Comparison of ENCODE assay signal across 12 cellular contexts in the genomic region with DNA sequence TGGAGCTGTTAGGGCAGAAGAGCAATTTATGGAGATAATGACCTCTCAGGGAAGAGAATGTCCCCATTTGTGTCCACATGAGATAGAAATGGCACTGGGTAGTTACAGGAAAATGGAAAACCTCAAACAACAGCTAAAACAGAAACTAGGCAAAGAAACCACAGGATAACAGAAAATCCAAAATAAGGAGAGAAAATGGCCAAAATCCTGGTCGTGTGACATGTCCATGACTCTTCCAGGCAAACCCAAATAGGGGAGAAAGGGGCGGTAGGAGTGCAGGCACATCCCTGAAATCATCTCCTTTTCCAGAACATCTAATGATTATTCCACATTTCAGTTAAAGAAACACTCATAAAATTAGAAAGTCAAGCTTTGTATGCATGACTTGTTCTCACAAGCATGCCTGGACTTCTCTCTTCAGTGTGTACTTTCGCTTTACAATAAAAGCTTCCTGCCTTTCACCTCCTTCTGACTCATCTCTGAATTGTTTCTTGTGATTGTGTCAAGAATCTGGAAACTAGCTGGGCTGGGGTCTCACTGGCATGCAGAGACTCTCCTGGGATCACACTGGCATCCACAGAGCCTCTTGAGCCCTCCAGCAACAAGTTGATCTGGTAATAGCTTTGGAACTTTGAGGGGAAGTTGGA.
DNase-seq lines count a peak whose midpoint lies in the region; ATAC-seq and TF ChIP-seq lines count a peak whose summit lies in the region.
"Had no signal": no experiment of that assay in that cellular context is flagged by ENCODE, and none has a peak within 500 bp of the region (broad histone marks: within the 10 kb centered on the region; RNA-seq: fewer than 3 reads in every experiment).

No MANE protein-coding gene starts in this region.

- H3K36me3 Mint-ChIP-seq in osteocyte (ENCODE audit: unreplicated experiment): no peaks in the 10 kb centered on the region

- in situ Hi-C loops in KBM-7 (cut with MboI; ENCODE audit: low pct_unique_long_range_greater_than_20kb, low sequenced_read_pairs): no loop called here

- H3K4me1 ChIP-seq in heart right ventricle: no peaks in the 10 kb centered on the region

- H3K4me3 Mint-ChIP-seq in osteocyte (ENCODE audit: unreplicated experiment): no peak overlapping the region

- peaks cover 5% of the 10 kb centered on the region for H3K9me3 Mint-ChIP-seq in osteocyte (ENCODE audit: unreplicated experiment)

- DNase-seq in EL: peak; percentile 51
- peak; percentile 28 for DNase-seq in H4 (ENCODE audit: low spot score)
- DNase-seq in KBM-7: peak; percentile 11
- peak; percentile 17 for DNase-seq in fibroblast of peridontal ligament (ENCODE audit: extremely low read depth)
- DNase-seq in osteocyte (ENCODE audit: extremely low spot score, unreplicated experiment): no peak
- DNase-seq in activated effector memory CD4-positive, alpha-beta T cell treated with anti-CD3 and anti-CD28 coated beads, Interleukin-2, amount 50 U/mL, for 16 hours: no peak
- no peak for DNase-seq in heart right ventricle
- DNase-seq: activated effector memory CD4-positive, alpha-beta T cell treated with Interleukin-2 at 50 U/mL for 16 hours; BE2C; NCI-H526 treated with DMSO at 0.1 percent for 48 hours; stimulated activated CD4-positive, alpha-beta T cell treated with anti-CD3 and anti-CD28 coated beads, Interleukin-12 subunit alpha, Interleukin-12 subunit beta, amount 100 ng/mL, for 4 hours had no signal

- no peaks in the 10 kb centered on the region for H3K36me3 ChIP-seq in heart right ventricle
- H3K36me3 ChIP-seq: BE2C had no signal

- TF ChIP-seq CTCF in osteocyte (IDR thresholded peaks at IDR 0.05): no peak
- TF ChIP-seq CTCF in heart right ventricle (IDR thresholded peaks at IDR 0.05): no peak

- H3K27ac ChIP-seq in heart right ventricle: no peak overlapping the region

- H3K27ac Mint-ChIP-seq in osteocyte (ENCODE audit: unreplicated experiment): no peak overlapping the region

- H3K27me3 Mint-ChIP-seq in osteocyte (ENCODE audit: unreplicated experiment): no peaks in the 10 kb centered on the region

- ATAC-seq in GM19023 (IDR thresholded peaks at IDR 0.05; ENCODE audit: unreplicated experiment) (no peak), heart right ventricle (no peak)

- peaks cover 0 to 16% (median 0%) of the 10 kb centered on the region in 11 donors for H3K9me3 ChIP-seq in heart right ventricle
- H3K9me3 ChIP-seq: BE2C had no signal

- no peaks in the 10 kb centered on the region for H3K4me1 Mint-ChIP-seq in osteocyte (ENCODE audit: unreplicated experiment)

- H3K27me3 ChIP-seq in heart right ventricle: no peaks in the 10 kb centered on the region
- H3K27me3 ChIP-seq: BE2C had no signal

- 73% methylated on average over 3 of the region's 3 CpGs for WGBS in heart right ventricle, 2 donors

- no peak overlapping the region for H3K4me3 ChIP-seq in heart right ventricle

- intact Hi-C loops in heart right ventricle (cut with DNase I): no loop called here

Comparison
In these comparisons a context has a peak if more than half of its experiments do, and no peak if none do; other contexts are left out.
1. DNase-seq: peak in EL (single experiment), H4 (single experiment), KBM-7 (single experiment) and fibroblast of peridontal ligament (single experiment); none in osteocyte (single experiment), activated effector memory CD4-positive, alpha-beta T cell treated with anti-CD3 and anti-CD28 coated beads, Interleukin-2, amount 50 U/mL, for 16 hours (single experiment) and heart right ventricle (0 of 2).